10 cellular contexts compared by ENCODE assay signal in the genomic region with DNA sequence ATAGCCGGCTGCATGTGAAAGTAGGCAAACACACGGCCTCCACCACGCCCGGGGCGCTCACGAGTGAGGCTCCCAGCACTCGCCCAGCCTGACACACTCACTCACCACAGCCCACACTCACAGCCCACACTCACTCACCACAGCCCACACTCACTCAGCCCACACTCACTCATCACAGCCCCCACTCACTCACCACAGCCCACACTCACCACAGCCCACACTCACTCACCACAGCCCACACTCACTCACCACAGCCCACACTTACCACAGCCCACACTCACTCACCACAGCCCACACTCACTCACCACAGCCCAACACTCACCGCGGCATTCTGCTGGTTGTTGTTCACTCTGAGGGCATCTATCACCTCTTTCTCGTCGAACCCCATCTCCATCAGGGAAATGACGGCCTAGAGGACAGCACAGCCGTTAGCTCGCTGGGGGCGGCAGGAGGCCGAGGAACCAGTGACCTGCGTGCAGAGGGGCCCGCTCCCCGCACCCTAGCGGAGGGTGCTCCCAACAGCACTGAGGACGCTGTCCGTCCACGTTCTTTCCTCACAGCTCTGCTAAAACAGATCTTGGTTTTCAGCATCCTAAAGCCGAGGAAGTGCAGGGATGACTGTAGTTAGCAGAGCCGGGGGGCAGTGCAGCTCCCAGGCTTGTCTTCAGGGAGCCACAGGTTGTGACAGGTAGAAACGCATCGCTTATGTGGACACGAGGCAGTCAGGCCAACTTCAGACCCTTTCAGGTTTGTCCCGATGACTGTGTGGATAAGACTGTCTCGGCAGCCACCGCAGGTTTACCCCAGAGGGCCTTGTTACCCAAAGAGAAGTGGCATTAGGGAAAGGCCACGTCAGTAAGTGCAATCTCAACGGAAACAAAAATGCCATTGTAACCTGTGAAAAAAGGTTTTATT. TPM values are rescaled to one million over a fixed set of nuclear protein-coding genes. Genes with fewer than 3 reads are reported as not detected.
DNase-seq lines count a peak whose midpoint lies in the region; ATAC-seq lines count a peak whose summit lies in the region.
"Had no signal": no experiment of that assay in that cellular context is flagged by ENCODE, and none has a peak within 500 bp of the region (broad histone marks: within the 10 kb centered on the region; RNA-seq: fewer than 3 reads in every experiment).

No MANE protein-coding gene starts in this region.

- H3K9me3 Mint-ChIP-seq in T-cell: no peaks in the 10 kb centered on the region
- H3K9me3 Mint-ChIP-seq: HFFc6 had no signal

- ATAC-seq in T-cell (replicated peaks in 1 of 4): peak; percentile 34 to 70 (median 52)
- ATAC-seq in HG03196 (IDR thresholded peaks at IDR 0.05; ENCODE audit: unreplicated experiment): no peak

- peak overlapping the region; percentile 72 to 82 for H3K27ac Mint-ChIP-seq in T-cell
- H3K27ac Mint-ChIP-seq: HFFc6 had no signal

- H3K27me3 Mint-ChIP-seq in T-cell: no peaks in the 10 kb centered on the region

- peak overlapping the region in 1 of 3 donors; percentile 29 for H3K4me3 Mint-ChIP-seq in T-cell
- H3K4me3 Mint-ChIP-seq: HFFc6 had no signal

- peaks cover 0 to 6% (median 4%) of the 10 kb centered on the region in 3 donors for H3K4me1 Mint-ChIP-seq in T-cell

- peak in 30 of 34 experiments; percentile 7 to 61 (median 35) for DNase-seq in T-cell
- peak; percentile 46 for DNase-seq in activated T-cell treated with anti-CD3 and anti-CD28 coated beads for 4 hours
- DNase-seq in glomerular visceral epithelial cell (ENCODE audit: extremely low spot score): peak; percentile 11
- DNase-seq in stimulated activated CD8-positive, alpha-beta memory T cell treated with anti-CD3 and anti-CD28 coated beads, Interleukin-7, amount 100 ng/mL, for 48 hours (ENCODE audit: extremely low read depth in 1 of 2, low read depth in 1 of 2): peak; percentile 50 to 58
- no peak for DNase-seq in cortex of kidney (lab: John Stamatoyannopoulos, UW)
- no peak for DNase-seq in globus pallidus (ENCODE audit: low spot score)
- no peak for DNase-seq in epidermal melanocyte (ENCODE audit: insufficient read length, low spot score)
- DNase-seq: brain microvascular endothelial cell, HFFc6 had no signal

- CTCF ChIA-PET in T-cell (lab: Charles Lee): no interaction called here

- H3K36me3 Mint-ChIP-seq in T-cell: peaks cover 59% of the 10 kb centered on the region

- POLR2A ChIA-PET in T-cell (lab: Charles Lee): no interaction called here

RNA-seq across cellular contexts. Expression of a gene that starts 21.6 kb away (rescaled TPM):
- total RNA-seq in T-cell: 10 to 100 TPM; 25.9 to 37.3 (median 33.6) TPM

RNA-seq across cellular contexts. Expression of a gene that starts 32.3 kb away (rescaled TPM):
- 10 to 100 TPM; 25.6 to 38.7 (median 35.6) TPM for total RNA-seq in T-cell

Comparison
In these comparisons a context has a peak if more than half of its experiments do, and no peak if none do; other contexts are left out.
1. DNase-seq: peak in T-cell (30 of 34), activated T-cell treated with anti-CD3 and anti-CD28 coated beads for 4 hours (single experiment), glomerular visceral epithelial cell (single experiment) and stimulated activated CD8-positive, alpha-beta memory T cell treated with anti-CD3 and anti-CD28 coated beads, Interleukin-7, amount 100 ng/mL, for 48 hours (2 of 2); none in cortex of kidney (single experiment), globus pallidus (single experiment) and epidermal melanocyte (single experiment).